9 cellular contexts compared by ENCODE assay signal in the genomic region with DNA sequence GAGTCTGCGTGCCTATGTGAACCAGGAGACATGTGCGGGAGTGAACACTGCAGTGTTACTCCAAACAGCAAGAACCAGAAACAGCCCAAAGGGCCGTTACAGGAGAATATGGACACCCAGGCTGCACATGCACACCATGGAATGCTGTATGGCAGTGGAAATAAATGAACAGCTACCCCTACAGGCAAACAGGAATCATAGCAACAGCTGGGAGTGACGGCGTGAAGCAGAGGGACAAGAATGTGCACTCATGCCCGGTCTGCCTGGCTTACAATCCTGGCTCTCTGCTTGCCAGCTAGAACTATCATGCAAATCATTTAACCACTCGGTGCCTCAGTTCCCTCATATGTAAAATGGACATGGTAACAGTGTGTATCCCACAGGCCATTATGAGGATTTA. TPM values are rescaled to one million over a fixed set of nuclear protein-coding genes. Genes with fewer than 3 reads are reported as not detected.
DNase-seq lines count a peak whose midpoint lies in the region; ATAC-seq and TF ChIP-seq lines count a peak whose summit lies in the region.
"Had no signal": no experiment of that assay in that cellular context is flagged by ENCODE, and none has a peak within 500 bp of the region (broad histone marks: within the 10 kb centered on the region; RNA-seq: fewer than 3 reads in every experiment).

No MANE protein-coding gene starts in this region.

- no peaks in the 10 kb centered on the region for H3K4me1 ChIP-seq in upper lobe of left lung

- no peaks in the 10 kb centered on the region for H3K9me3 ChIP-seq in upper lobe of left lung

- peaks cover 0 to 3% (median 0%) of the 10 kb centered on the region in 4 donors for H3K36me3 ChIP-seq in upper lobe of left lung

- peak; percentile 67 for DNase-seq in DMS53 (lab: John Stamatoyannopoulos, UW)
- DNase-seq in HT-29 (ENCODE audit: low spot score): peak; percentile 48
- DNase-seq in amniotic stem cell (lab: John Stamatoyannopoulos, UW): peak; percentile 0
- peak; percentile 47 for DNase-seq in iPS-NIHi7 (ENCODE audit: extremely low spot score)
- peak in 1 of 2 donors; percentile 33 for DNase-seq in upper lobe of left lung
- no peak for DNase-seq in NCI-H146 (lab: John Stamatoyannopoulos, UW)

- no peak for TF ChIP-seq POLR2A in upper lobe of left lung (IDR thresholded peaks at IDR 0.05)

- 10 to 41% methylated on average over 2 to 7 of the region's 7 CpGs for WGBS in upper lobe of left lung, 2 donors

- H3K4me3 ChIP-seq in upper lobe of left lung: no peak overlapping the region
- H3K4me3 ChIP-seq: lung had no signal

- no peaks in the 10 kb centered on the region for H3K27me3 ChIP-seq in upper lobe of left lung

- peak in 5 of 6 experiments; percentile 21 to 55 (median 41) for TF ChIP-seq CTCF in upper lobe of left lung (IDR thresholded peaks at IDR 0.05)

- H3K27ac ChIP-seq in upper lobe of left lung: no peak overlapping the region

- peak; percentile 59 to 66 for ATAC-seq in upper lobe of left lung (ENCODE audit: low FRiP score in 2 of 2)
- no peak for ATAC-seq in HG02840 (IDR thresholded peaks at IDR 0.05; ENCODE audit: low FRiP score, unreplicated experiment)
- no peak for ATAC-seq in GM18511 (IDR thresholded peaks at IDR 0.05; ENCODE audit: unreplicated experiment)

- no peak for TF ChIP-seq EP300 in upper lobe of left lung (IDR thresholded peaks at IDR 0.05)

RNA-seq across cellular contexts. Expression of a gene that starts 16.6 kb away (rescaled TPM):
- total RNA-seq in HT-29 (2014; rRNA removed; shearing (Covaris generic)): 39.4 and 41.6 TPM in 2 replicates
- 10 to 100 TPM; 14.7 to 23.1 (median 20.4) TPM for total RNA-seq in upper lobe of left lung

RNA-seq across cellular contexts. Expression of a gene that starts 27.2 kb away (rescaled TPM):
- 46.5 and 65.5 TPM in 2 replicates for total RNA-seq in HT-29 (2014; rRNA removed; shearing (Covaris generic))
- 100 to 1,000 TPM in 2 of 6 donors, 10 to 100 TPM in 4; 55.9 to 165 (median 74.2) TPM for total RNA-seq in upper lobe of left lung

RNA-seq across cellular contexts. Expression of a gene that starts 33.1 kb away (rescaled TPM):
- 0.15 and 0.57 TPM in 2 replicates for total RNA-seq in HT-29 (2014; rRNA removed; shearing (Covaris generic))
- total RNA-seq in upper lobe of left lung: 10 to 100 TPM; 12.5 to 26.2 (median 15.5) TPM

RNA-seq across cellular contexts. Expression of a gene that starts 48.1 kb away (rescaled TPM):
- 10.6 and 12.6 TPM in 2 replicates for total RNA-seq in HT-29 (2014; rRNA removed; shearing (Covaris generic))
- total RNA-seq in upper lobe of left lung: 10 to 100 TPM in 3 of 6 donors, 1 to 10 TPM in 3; 6.0 to 13.5 (median 9.9) TPM

RNA-seq across cellular contexts. Expression of a gene that starts 55.6 kb away (rescaled TPM):
- 12.6 and 13.6 TPM in 2 replicates for total RNA-seq in HT-29 (2014; rRNA removed; shearing (Covaris generic))
- 10 to 100 TPM in 4 of 6 donors, 1 to 10 TPM in 2; 7.3 to 16.3 (median 12.9) TPM for total RNA-seq in upper lobe of left lung

Comparison
In these comparisons a context has a peak if more than half of its experiments do, and no peak if none do; other contexts are left out.
1. ATAC-seq: peak in upper lobe of left lung (2 of 2); none in HG02840 (single experiment) and GM18511 (single experiment).